1 cellular context compared by ENCODE assay signal in genomic region chr21:36163780-36164426, GRCh38.
TF ChIP-seq lines count a peak whose summit lies in the region.

No MANE protein-coding gene starts in this region.

TF ChIP-seq in GM23338, 12 proteins besides CTCF, POLR2A, EP300 and RAD21 (continued from another document):
- TF ChIP-seq ZNF462 (CRISPR knock-in tag; IDR thresholded peaks at IDR 0.05) = no peak
- TF ChIP-seq, protein P1, sequence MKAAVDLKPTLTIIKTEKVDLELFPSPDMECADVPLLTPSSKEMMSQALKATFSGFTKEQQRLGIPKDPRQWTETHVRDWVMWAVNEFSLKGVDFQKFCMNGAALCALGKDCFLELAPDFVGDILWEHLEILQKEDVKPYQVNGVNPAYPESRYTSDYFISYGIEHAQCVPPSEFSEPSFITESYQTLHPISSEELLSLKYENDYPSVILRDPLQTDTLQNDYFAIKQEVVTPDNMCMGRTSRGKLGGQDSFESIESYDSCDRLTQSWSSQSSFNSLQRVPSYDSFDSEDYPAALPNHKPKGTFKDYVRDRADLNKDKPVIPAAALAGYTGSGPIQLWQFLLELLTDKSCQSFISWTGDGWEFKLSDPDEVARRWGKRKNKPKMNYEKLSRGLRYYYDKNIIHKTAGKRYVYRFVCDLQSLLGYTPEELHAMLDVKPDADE (IDR thresholded peaks at IDR 0.05) = no peak
